In genomic region chr17:44919885-44920564, GRCh38 we compare ENCODE assay signal across 1 cellular context.
TF ChIP-seq lines count a peak whose summit lies in the region.

No MANE protein-coding gene starts in this region.

TF ChIP-seq in H1, 55 proteins besides CTCF, POLR2A, EP300 and RAD21:
- TF ChIP-seq HDAC2 (IDR thresholded peaks at IDR 0.05; ENCODE audit: borderline replicate concordance in 1 of 2, low read depth in 2 of 2, low read length in 2 of 2): no peak
- peak; percentile 16; the same call in 1 of the 2 replicates for TF ChIP-seq USF2 (IDR thresholded peaks at IDR 0.05; ENCODE audit: low read length)
- TF ChIP-seq KDM1A (IDR thresholded peaks at IDR 0.05; ENCODE audit: borderline replicate concordance, low read length): peak; percentile 54; the same call in 1 of the 2 replicates
- 0 out of 4 replicates have a peak, but pooled peaks of 1 of the 2 experiments have one; percentile 46 for TF ChIP-seq SIN3A (conservative IDR thresholded peaks at IDR 0.05 in 1 of 2, IDR thresholded peaks at IDR 0.05 in 1 of 2; ENCODE audit: low read depth in 1 of 2, low read length in 2 of 2)
- TF ChIP-seq SP1 (IDR thresholded peaks at IDR 0.05; ENCODE audit: low read depth, low read length): 0 out of 2 replicates have a peak, but pooled peaks have one; percentile 5
